ENCODE assay signal across 2 cellular contexts in the genomic region with DNA sequence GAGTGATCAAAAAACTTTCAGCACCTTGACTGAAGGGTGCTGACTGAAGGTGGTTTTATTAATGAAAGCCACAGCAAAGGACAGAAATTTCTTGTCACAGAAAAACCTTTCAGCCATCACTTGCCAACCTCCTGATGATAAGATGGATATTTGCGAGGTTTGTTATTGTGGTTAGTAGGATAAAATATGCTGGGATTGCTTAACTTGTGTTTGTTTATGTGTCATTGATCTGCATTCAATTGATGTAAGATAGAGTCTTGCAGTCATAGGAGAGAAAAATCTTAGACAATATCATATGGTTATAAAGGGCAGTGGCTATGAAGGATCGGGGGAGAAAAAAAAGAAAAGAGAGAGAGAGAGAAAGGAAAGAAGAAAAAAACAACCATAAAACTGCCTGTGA.
TF ChIP-seq lines count a peak whose summit lies in the region.

No MANE protein-coding gene starts in this region.

TF ChIP-seq in A549, 52 proteins besides CTCF, POLR2A, EP300 and RAD21:
- TF ChIP-seq, protein P1, sequence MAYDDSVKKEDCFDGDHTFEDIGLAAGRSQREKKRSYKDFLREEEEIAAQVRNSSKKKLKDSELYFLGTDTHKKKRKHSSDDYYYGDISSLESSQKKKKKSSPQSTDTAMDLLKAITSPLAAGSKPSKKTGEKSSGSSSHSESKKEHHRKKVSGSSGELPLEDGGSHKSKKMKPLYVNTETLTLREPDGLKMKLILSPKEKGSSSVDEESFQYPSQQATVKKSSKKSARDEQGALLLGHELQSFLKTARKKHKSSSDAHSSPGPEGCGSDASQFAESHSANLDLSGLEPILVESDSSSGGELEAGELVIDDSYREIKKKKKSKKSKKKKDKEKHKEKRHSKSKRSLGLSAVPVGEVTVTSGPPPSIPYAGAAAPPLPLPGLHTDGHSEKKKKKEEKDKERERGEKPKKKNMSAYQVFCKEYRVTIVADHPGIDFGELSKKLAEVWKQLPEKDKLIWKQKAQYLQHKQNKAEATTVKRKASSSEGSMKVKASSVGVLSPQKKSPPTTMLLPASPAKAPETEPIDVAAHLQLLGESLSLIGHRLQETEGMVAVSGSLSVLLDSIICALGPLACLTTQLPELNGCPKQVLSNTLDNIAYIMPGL (CRISPR knock-in tag; IDR thresholded peaks at IDR 0.05; ENCODE audit: borderline replicate concordance), result no peak
- peak in 1 of 2 experiments; percentile 34; a peak in 1 of 4 replicates for TF ChIP-seq CEBPB (IDR thresholded peaks at IDR 0.05)

TF ChIP-seq in IMR-90, 13 proteins besides CTCF, POLR2A, EP300 and RAD21:
- TF ChIP-seq CEBPB (IDR thresholded peaks at IDR 0.05; ENCODE audit: low read depth, low read length) (0 out of 2 replicates have a peak, but pooled peaks have one; percentile 3), NFE2L2 (IDR thresholded peaks at IDR 0.05; ENCODE audit: low read depth, low read length) (no peak), CHD1 (IDR thresholded peaks at IDR 0.05; ENCODE audit: low read depth, low read length) (no peak), MAFK (IDR thresholded peaks at IDR 0.05; ENCODE audit: low read depth, low read length) (no peak), MAZ (IDR thresholded peaks at IDR 0.05; ENCODE audit: borderline replicate concordance, low read depth, low read length) (no peak), FOS (IDR thresholded peaks at IDR 0.05; ENCODE audit: low read depth, low read length) (no peak), MXI1 (IDR thresholded peaks at IDR 0.05; ENCODE audit: borderline replicate concordance, low read depth, low read length) (no peak)
- TF ChIP-seq, protein P2, sequence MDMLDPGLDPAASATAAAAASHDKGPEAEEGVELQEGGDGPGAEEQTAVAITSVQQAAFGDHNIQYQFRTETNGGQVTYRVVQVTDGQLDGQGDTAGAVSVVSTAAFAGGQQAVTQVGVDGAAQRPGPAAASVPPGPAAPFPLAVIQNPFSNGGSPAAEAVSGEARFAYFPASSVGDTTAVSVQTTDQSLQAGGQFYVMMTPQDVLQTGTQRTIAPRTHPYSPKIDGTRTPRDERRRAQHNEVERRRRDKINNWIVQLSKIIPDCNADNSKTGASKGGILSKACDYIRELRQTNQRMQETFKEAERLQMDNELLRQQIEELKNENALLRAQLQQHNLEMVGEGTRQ (IDR thresholded peaks at IDR 0.05; ENCODE audit: low read depth, low read length), result no peak
